25 cellular contexts compared by ENCODE assay signal in genomic region chr2:142241016-142241415, GRCh38.
DNase-seq lines count a peak whose midpoint lies in the region; ATAC-seq, FAIRE-seq and TF ChIP-seq lines count a peak whose summit lies in the region.
"Had no signal": no experiment of that assay in that cellular context is flagged by ENCODE, and none has a peak within 500 bp of the region (broad histone marks: within the 10 kb centered on the region; RNA-seq: fewer than 3 reads in every experiment).

No MANE protein-coding gene starts in this region.

- ATAC-seq in CD8-positive, alpha-beta T cell = no peak
- ATAC-seq: A549, GM23338, HCT116 had no signal

- H3K36me3 ChIP-seq in bronchial epithelial cell (ENCODE audit: control insufficient read depth, insufficient read depth, low read length) = no peaks in the 10 kb centered on the region
- no peaks in the 10 kb centered on the region for H3K36me3 ChIP-seq in CD8-positive, alpha-beta T cell (ENCODE audit: insufficient read depth, low read length)
- H3K36me3 ChIP-seq: BE2C; BLaER1 treated with 17β-estradiol and CSF1 and Interleukin-3, amounts not matched to agents 10 nM and 100 nM had no signal

- FAIRE-seq in bronchial epithelial cell (lab: Jason Lieb, UNC) = no peak
- FAIRE-seq: A549, D721Med, G401.6, GM12892 had no signal

- no peak for TF ChIP-seq CTCF in Calu3 (IDR thresholded peaks at IDR 0.05; ENCODE audit: unreplicated experiment)
- no peak for TF ChIP-seq CTCF in bronchial epithelial cell (IDR thresholded peaks at IDR 0.05; ENCODE audit: insufficient read depth, low read length, severe bottlenecking)
- TF ChIP-seq CTCF in foreskin fibroblast (IDR thresholded peaks at IDR 0.05; ENCODE audit: low read depth, low read length) = no peak
- no peak for TF ChIP-seq CTCF in CD8-positive, alpha-beta T cell (IDR thresholded peaks at IDR 0.05)

- H3K27me3 Mint-ChIP-seq in Calu3 (ENCODE audit: unreplicated experiment) = no peaks in the 10 kb centered on the region
- H3K27me3 Mint-ChIP-seq in CD8-positive, alpha-beta T cell (ENCODE audit: low read depth) = no peaks in the 10 kb centered on the region
- H3K27me3 Mint-ChIP-seq: CD4-positive, alpha-beta T cell had no signal

- no peaks in the 10 kb centered on the region for H3K36me3 Mint-ChIP-seq in Calu3 (ENCODE audit: insufficient read depth, unreplicated experiment)
- H3K36me3 Mint-ChIP-seq in CD8-positive, alpha-beta T cell = no peaks in the 10 kb centered on the region
- H3K36me3 Mint-ChIP-seq: CD14-positive monocyte had no signal

- no peaks in the 10 kb centered on the region for H3K27me3 ChIP-seq in bronchial epithelial cell (ENCODE audit: control insufficient read depth, insufficient read depth, low read length)
- no peaks in the 10 kb centered on the region for H3K27me3 ChIP-seq in CD8-positive, alpha-beta T cell (ENCODE audit: insufficient read depth, low read length)
- H3K27me3 ChIP-seq: BE2C had no signal

- no peaks in the 10 kb centered on the region for H3K9me3 ChIP-seq in CD8-positive, alpha-beta T cell (ENCODE audit: low read length)
- H3K9me3 ChIP-seq: A549, BE2C had no signal

- H3K27ac ChIP-seq in CD8-positive, alpha-beta T cell (ENCODE audit: low read depth, low read length) = no peak overlapping the region
- H3K27ac ChIP-seq: A549; BLaER1 treated with 17β-estradiol and CSF1 and Interleukin-3, amounts not matched to agents 10 nM and 100 nM had no signal

- BruUV-seq in Calu3 (replicated peaks; lab: Mats Ljungman, UMichigan) = no TSS peak

- POLR2A ChIA-PET in CD8-positive, alpha-beta T cell (lab: Charles Lee) = no interaction called here

- H3K4me3 Mint-ChIP-seq in Calu3 (ENCODE audit: low read depth, unreplicated experiment) = no peak overlapping the region
- H3K4me3 Mint-ChIP-seq in CD8-positive, alpha-beta T cell = no peak overlapping the region
- H3K4me3 Mint-ChIP-seq: CD14-positive monocyte; CD4-positive, alpha-beta T cell; GM23338; H9 had no signal

- no peaks in the 10 kb centered on the region for H3K9me3 Mint-ChIP-seq in Calu3 (ENCODE audit: low read depth, unreplicated experiment)
- peaks cover 20% of the 10 kb centered on the region for H3K9me3 Mint-ChIP-seq in CD8-positive, alpha-beta T cell
- H3K9me3 Mint-ChIP-seq: GM23338 had no signal

- H3K27ac Mint-ChIP-seq in Calu3 (ENCODE audit: unreplicated experiment) = no peak overlapping the region
- no peak overlapping the region for H3K27ac Mint-ChIP-seq in CD8-positive, alpha-beta T cell
- H3K27ac Mint-ChIP-seq: CD14-positive monocyte; CD4-positive, alpha-beta T cell; GM23338 had no signal

- no peak overlapping the region for H3K4me3 ChIP-seq in bronchial epithelial cell (ENCODE audit: low read depth, low read length)
- no peak overlapping the region for H3K4me3 ChIP-seq in foreskin fibroblast (ENCODE audit: low read depth in 1 of 2, low read length in 2 of 2)
- no peak overlapping the region for H3K4me3 ChIP-seq in CD8-positive, alpha-beta T cell (ENCODE audit: low read depth, low read length)
- H3K4me3 ChIP-seq: A549; BLaER1 treated with 17β-estradiol and CSF1 and Interleukin-3, amounts not matched to agents 10 nM and 100 nM; GM23338 had no signal

- CTCF ChIA-PET in Calu3 (lab: Charles Lee) = interaction anchor here (0.6 kb wide), 1 partner anchor 178 kb away, joined by 3 read pairs; no protein-coding TSS in a partner anchor
- CTCF ChIA-PET in CD8-positive, alpha-beta T cell (lab: Charles Lee) = no interaction called here

- peaks cover 8% of the 10 kb centered on the region for H3K4me1 Mint-ChIP-seq in Calu3 (ENCODE audit: low read depth, unreplicated experiment)
- no peaks in the 10 kb centered on the region for H3K4me1 Mint-ChIP-seq in CD8-positive, alpha-beta T cell (ENCODE audit: low read depth)
- H3K4me1 Mint-ChIP-seq: CD14-positive monocyte had no signal

- intact Hi-C loops in Calu3 (cut with micrococcal nuclease; ENCODE audit: unreplicated experiment) = no loop called here
- intact Hi-C loops in CD8-positive, alpha-beta T cell (cut with DNase I, micrococcal nuclease) = no loop called here

- DNase-seq in NCI-H748 (lab: John Stamatoyannopoulos, UW; ENCODE audit: unreplicated experiment) (peak; percentile 16), NCI-H748 treated with DMSO at 0.1 percent for 48 hours (lab: John Stamatoyannopoulos, UW) (no peak), Calu3 (peak; percentile 8), bronchial epithelial cell (ENCODE audit: low read depth) (peak; percentile 57), kidney tubule cell (ENCODE audit: low spot score) (peak; percentile 21), foreskin fibroblast (no peak), HUDEP-2 (lab: John Stamatoyannopoulos, UW; ENCODE audit: unreplicated experiment in 76 of 76) (no peak)
- DNase-seq in CD8-positive, alpha-beta T cell = no peak
- DNase-seq: 8988T; ACHN; AML-193; BE2C; CD4-positive, alpha-beta T cell; COR-L47; DMS 273 treated with DMSO at 0.1 percent for 48 hours; DND-41; H9 had no signal

- no peaks in the 10 kb centered on the region for H3K4me1 ChIP-seq in CD8-positive, alpha-beta T cell (ENCODE audit: insufficient read depth, low read length)
- H3K4me1 ChIP-seq: A549; BE2C; BLaER1 treated with 17β-estradiol and CSF1 and Interleukin-3, amounts not matched to agents 10 nM and 100 nM had no signal

Comparison
In these comparisons a context has a peak if more than half of its experiments do, and no peak if none do; other contexts are left out.
1. DNase-seq: peak in NCI-H748 (single experiment), Calu3 (single experiment), bronchial epithelial cell (single experiment) and kidney tubule cell (single experiment); none in NCI-H748 treated with DMSO at 0.1 percent for 48 hours (single experiment), foreskin fibroblast (0 of 2), CD8-positive, alpha-beta T cell (0 of 7) and HUDEP-2 (0 of 76).